In genomic region chr3:128411574-128412064, GRCh38 we compare ENCODE assay signal across 1 cellular context.
TF ChIP-seq lines count a peak whose summit lies in the region.

No MANE protein-coding gene starts in this region.

TF ChIP-seq in GM23338, 12 proteins besides CTCF, POLR2A, EP300 and RAD21 (continued from another document):
- TF ChIP-seq, protein P1, sequence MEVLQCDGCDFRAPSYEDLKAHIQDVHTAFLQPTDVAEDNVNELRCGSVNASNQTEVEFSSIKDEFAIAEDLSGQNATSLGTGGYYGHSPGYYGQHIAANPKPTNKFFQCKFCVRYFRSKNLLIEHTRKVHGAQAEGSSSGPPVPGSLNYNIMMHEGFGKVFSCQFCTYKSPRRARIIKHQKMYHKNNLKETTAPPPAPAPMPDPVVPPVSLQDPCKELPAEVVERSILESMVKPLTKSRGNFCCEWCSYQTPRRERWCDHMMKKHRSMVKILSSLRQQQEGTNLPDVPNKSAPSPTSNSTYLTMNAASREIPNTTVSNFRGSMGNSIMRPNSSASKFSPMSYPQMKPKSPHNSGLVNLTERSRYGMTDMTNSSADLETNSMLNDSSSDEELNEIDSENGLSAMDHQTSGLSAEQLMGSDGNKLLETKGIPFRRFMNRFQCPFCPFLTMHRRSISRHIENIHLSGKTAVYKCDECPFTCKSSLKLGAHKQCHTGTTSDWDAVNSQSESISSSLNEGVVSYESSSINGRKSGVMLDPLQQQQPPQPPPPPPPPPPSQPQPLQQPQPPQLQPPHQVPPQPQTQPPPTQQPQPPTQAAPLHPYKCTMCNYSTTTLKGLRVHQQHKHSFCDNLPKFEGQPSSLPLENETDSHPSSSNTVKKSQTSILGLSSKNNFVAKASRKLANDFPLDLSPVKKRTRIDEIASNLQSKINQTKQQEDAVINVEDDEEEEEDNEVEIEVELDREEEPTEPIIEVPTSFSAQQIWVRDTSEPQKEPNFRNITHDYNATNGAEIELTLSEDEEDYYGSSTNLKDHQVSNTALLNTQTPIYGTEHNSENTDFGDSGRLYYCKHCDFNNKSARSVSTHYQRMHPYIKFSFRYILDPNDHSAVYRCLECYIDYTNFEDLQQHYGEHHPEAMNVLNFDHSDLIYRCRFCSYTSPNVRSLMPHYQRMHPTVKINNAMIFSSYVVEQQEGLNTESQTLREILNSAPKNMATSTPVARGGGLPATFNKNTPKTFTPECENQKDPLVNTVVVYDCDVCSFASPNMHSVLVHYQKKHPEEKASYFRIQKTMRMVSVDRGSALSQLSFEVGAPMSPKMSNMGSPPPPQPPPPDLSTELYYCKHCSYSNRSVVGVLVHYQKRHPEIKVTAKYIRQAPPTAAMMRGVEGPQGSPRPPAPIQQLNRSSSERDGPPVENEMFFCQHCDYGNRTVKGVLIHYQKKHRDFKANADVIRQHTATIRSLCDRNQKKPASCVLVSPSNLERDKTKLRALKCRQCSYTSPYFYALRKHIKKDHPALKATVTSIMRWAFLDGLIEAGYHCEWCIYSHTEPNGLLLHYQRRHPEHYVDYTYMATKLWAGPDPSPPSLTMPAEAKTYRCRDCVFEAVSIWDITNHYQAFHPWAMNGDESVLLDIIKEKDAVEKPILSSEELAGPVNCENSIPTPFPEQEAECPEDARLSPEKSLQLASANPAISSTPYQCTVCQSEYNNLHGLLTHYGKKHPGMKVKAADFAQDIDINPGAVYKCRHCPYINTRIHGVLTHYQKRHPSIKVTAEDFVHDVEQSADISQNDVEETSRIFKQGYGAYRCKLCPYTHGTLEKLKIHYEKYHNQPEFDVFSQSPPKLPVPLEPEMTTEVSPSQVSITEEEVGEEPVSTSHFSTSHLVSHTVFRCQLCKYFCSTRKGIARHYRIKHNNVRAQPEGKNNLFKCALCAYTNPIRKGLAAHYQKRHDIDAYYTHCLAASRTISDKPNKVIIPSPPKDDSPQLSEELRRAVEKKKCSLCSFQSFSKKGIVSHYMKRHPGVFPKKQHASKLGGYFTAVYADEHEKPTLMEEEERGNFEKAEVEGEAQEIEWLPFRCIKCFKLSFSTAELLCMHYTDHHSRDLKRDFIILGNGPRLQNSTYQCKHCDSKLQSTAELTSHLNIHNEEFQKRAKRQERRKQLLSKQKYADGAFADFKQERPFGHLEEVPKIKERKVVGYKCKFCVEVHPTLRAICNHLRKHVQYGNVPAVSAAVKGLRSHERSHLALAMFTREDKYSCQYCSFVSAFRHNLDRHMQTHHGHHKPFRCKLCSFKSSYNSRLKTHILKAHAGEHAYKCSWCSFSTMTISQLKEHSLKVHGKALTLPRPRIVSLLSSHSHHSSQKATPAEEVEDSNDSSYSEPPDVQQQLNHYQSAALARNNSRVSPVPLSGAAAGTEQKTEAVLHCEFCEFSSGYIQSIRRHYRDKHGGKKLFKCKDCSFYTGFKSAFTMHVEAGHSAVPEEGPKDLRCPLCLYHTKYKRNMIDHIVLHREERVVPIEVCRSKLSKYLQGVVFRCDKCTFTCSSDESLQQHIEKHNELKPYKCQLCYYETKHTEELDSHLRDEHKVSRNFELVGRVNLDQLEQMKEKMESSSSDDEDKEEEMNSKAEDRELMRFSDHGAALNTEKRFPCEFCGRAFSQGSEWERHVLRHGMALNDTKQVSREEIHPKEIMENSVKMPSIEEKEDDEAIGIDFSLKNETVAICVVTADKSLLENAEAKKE (CRISPR knock-in tag; IDR thresholded peaks at IDR 0.05) = no peak
- TF ChIP-seq STAT1 (IDR thresholded peaks at IDR 0.05; ENCODE audit: unreplicated experiment) (no peak), ZNF331 (CRISPR knock-in tag; IDR thresholded peaks at IDR 0.05; ENCODE audit: low read depth) (no peak), CREB1 (CRISPR knock-in tag; IDR thresholded peaks at IDR 0.05; ENCODE audit: low read depth) (no peak)
